ENCODE assay signal across 15 cellular contexts in the genomic region with DNA sequence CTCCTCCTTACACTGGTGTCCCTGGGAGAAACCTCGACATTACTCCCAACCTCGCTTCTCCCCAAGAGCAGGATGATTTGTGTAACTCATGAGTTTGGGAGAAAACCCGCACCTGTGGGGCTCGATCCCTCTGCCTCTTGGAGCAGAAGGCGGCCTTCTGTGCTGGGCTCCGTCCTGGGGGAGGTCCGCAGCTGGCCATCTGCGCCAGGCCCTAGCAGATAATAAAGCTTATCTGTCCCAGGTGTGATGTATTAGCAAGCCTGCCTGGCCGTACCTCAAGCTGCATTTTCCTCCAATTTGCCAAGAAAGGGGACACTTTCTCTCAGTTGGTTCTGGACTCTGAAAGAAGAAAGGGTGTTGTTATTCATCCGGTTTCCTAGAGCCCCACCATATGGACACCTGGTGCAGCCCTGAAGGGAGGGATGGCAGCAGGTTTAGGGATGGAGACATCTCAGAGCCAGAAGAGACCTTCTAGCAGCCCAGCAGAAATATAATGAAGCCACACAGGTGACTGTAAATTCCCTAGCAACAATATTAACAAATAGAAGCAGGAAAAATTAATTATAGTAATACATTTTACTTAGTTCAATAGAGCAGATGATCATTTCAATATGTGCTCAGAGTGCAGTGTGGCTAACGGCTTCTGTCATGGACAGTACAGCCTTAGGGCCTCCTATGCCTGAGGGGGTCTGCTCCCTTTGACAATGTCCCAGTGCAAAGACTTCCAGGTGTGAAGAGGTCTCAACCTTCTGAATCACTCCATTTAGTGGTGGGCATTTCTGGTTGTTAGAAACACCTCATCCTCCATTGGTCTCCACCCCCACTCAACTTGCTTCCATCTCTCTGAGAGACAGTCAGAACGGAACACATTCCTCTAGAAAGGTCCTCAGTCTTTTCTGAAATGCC.
DNase-seq lines count a peak whose midpoint lies in the region; ATAC-seq and TF ChIP-seq lines count a peak whose summit lies in the region.
"Had no signal": no experiment of that assay in that cellular context is flagged by ENCODE, and none has a peak within 500 bp of the region (broad histone marks: within the 10 kb centered on the region; RNA-seq: fewer than 3 reads in every experiment).

No MANE protein-coding gene starts in this region.

- peaks cover 3% of the 10 kb centered on the region for H3K27me3 Mint-ChIP-seq in T-helper 2 cell treated with Interferon-gamma antibody and Interleukin-4, amounts not matched to agents 5 μg/mL and 100 μg/mL, for 36 hours (ENCODE audit: low read depth)
- H3K27me3 Mint-ChIP-seq in natural killer cell (ENCODE audit: low read depth in 2 of 2), result peaks cover 0 to under 1% of the 10 kb centered on the region in 2 donors

- H3K36me3 Mint-ChIP-seq in T-helper 2 cell treated with Interferon-gamma antibody and Interleukin-4, amounts not matched to agents 5 μg/mL and 100 μg/mL, for 36 hours (ENCODE audit: low read depth), result peaks cover 2% of the 10 kb centered on the region
- no peaks in the 10 kb centered on the region for H3K36me3 Mint-ChIP-seq in natural killer cell

- no peaks in the 10 kb centered on the region for H3K36me3 ChIP-seq in H7 (replicated peaks; ENCODE audit: control insufficient read depth, insufficient read depth, low read length)
- H3K36me3 ChIP-seq: thyroid gland had no signal

- peaks cover 12% of the 10 kb centered on the region for H3K9me3 Mint-ChIP-seq in T-helper 2 cell treated with Interferon-gamma antibody and Interleukin-4, amounts not matched to agents 5 μg/mL and 100 μg/mL, for 36 hours
- H3K9me3 Mint-ChIP-seq in natural killer cell, result no peaks in the 10 kb centered on the region

- peak overlapping the region; percentile 90 for H3K27ac Mint-ChIP-seq in T-helper 2 cell treated with Interferon-gamma antibody and Interleukin-4, amounts not matched to agents 5 μg/mL and 100 μg/mL, for 36 hours
- peak overlapping the region; percentile 85 to 95 for H3K27ac Mint-ChIP-seq in natural killer cell

- H3K4me1 Mint-ChIP-seq in T-helper 2 cell treated with Interferon-gamma antibody and Interleukin-4, amounts not matched to agents 5 μg/mL and 100 μg/mL, for 36 hours (ENCODE audit: low read depth), result peaks cover 43% of the 10 kb centered on the region
- peaks cover 22 to 35% of the 10 kb centered on the region in 2 donors for H3K4me1 Mint-ChIP-seq in natural killer cell

- ATAC-seq in natural killer cell, result no peak

- peak overlapping the region; percentile 77 for H3K4me3 Mint-ChIP-seq in T-helper 2 cell treated with Interferon-gamma antibody and Interleukin-4, amounts not matched to agents 5 μg/mL and 100 μg/mL, for 36 hours
- H3K4me3 Mint-ChIP-seq in natural killer cell, result peak overlapping the region; percentile 82
- H3K4me3 Mint-ChIP-seq: activated CD8-positive, alpha-beta T cell treated with anti-CD3 and anti-CD28 coated beads, Interleukin-2, amount 10 ng/mL, durations not matched to agents 7 days and 5 days; neural crest cell had no signal

- no peak for TF ChIP-seq CTCF in natural killer cell (IDR thresholded peaks at IDR 0.05)

- in situ Hi-C loops in KBM-7 (cut with MboI; ENCODE audit: low pct_unique_long_range_greater_than_20kb, low sequenced_read_pairs), result no loop called here

- no peak overlapping the region for H3K4me3 ChIP-seq in H7 (ENCODE audit: insufficient read depth, low read depth, low read length)
- H3K4me3 ChIP-seq: A549, thyroid gland had no signal

- no peak for DNase-seq in T-helper 2 cell treated with Interferon-gamma antibody and Interleukin-4, amounts not matched to agents 5 μg/mL and 100 μg/mL, for 36 hours (ENCODE audit: low spot score)
- DNase-seq in T-helper 2 cell (no peak), H7 (peak; percentile 35), ecto neural progenitor cell (ENCODE audit: low spot score) (peak; percentile 38), natural killer cell (no peak), RPMI8226 (no peak), KBM-7 (no peak)
- no peak for DNase-seq in activated CD4-positive, alpha-beta T cell treated with anti-CD3 and anti-CD28 coated beads, Interleukin-2, amount 50 U/mL, for 1 hour
- DNase-seq: foreskin fibroblast, NCI-H1092 treated with DMSO at 0.1 percent for 48 hours, T1000 had no signal

- H3K27me3 ChIP-seq in H7 (ENCODE audit: control insufficient read depth, insufficient read depth, low read length), result no peaks in the 10 kb centered on the region
- H3K27me3 ChIP-seq: thyroid gland had no signal

- intact Hi-C loops in natural killer cell (cut with micrococcal nuclease), result no loop called here

Comparison
In these comparisons a context has a peak if more than half of its experiments do, and no peak if none do; other contexts are left out.
1. DNase-seq: peak in H7 (single experiment) and ecto neural progenitor cell (single experiment); none in T-helper 2 cell treated with Interferon-gamma antibody and Interleukin-4, amounts not matched to agents 5 μg/mL and 100 μg/mL, for 36 hours (single experiment), T-helper 2 cell (0 of 5), natural killer cell (single experiment), RPMI8226 (single experiment), activated CD4-positive, alpha-beta T cell treated with anti-CD3 and anti-CD28 coated beads, Interleukin-2, amount 50 U/mL, for 1 hour (single experiment) and KBM-7 (single experiment).